In the genomic region with DNA sequence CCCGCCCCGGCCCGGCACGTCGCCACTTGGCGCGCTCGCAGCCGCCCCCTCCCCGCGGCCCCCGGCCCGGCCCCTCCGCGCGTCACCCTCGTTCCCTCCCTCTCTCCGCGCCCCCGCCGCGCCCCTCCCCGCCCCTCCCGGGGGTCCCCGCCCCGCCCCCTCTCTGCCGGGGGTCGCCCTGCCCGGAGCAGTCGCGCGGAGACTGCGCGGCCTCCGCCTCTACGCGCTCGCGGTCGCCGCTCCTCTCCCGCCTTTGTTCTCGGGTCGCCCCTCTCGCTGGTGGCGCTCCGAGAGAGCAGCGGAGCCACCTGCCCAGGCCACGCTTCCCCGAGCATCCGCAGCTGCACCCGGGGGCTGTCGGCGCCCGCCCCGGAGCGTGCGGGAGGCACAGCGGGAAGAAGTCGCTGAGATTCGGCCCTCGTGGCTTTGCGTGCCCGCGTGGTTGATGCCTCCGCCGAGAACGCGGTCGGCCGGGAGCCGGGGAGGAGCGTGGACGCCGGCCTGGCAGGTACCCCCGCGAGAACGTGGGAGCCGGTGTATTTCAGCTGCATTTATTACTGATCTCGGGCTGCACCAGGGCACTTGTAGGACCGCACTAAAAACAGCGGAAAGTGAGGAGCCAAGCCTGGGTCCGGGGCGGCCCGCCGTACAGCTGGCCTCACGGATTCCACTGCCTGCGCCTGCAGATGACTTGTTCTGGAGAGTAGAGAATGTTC, we compare ENCODE assay signal across 8 cellular contexts. TPM values are rescaled to one million over a fixed set of nuclear protein-coding genes. Genes with fewer than 3 reads are reported as not detected.
A peak's percentile ranks its signal among the peaks of the same experiment; 100 is the strongest.
DNase-seq lines count a peak whose midpoint lies in the region; ATAC-seq and TF ChIP-seq lines count a peak whose summit lies in the region.

No MANE protein-coding gene starts in this region.

- in situ Hi-C loops in ACHN (cut with HindIII; ENCODE audit: low pct_ligation_motif_present, low pct_unique_long_range_greater_than_20kb, low sequenced_read_pairs), result no loop called here

- ATAC-seq in GM18858 (IDR thresholded peaks at IDR 0.05; ENCODE audit: unreplicated experiment) (peak; percentile 24), HG03066 (IDR thresholded peaks at IDR 0.05; ENCODE audit: low read depth, unreplicated experiment) (peak; percentile 39)
- peak; percentile 46 to 48 for ATAC-seq in activated T-cell treated with anti-CD3 and anti-CD28 coated beads, Interleukin-2, amount 50 U/mL, for 72 hours (replicated peaks in 1 of 2)
- peak; percentile 51 to 65 for ATAC-seq in naive thymus-derived CD8-positive, alpha-beta T cell

- peak overlapping the region; percentile 72 to 95 (median 78) for H3K4me3 ChIP-seq in esophagus squamous epithelium

- H3K36me3 Mint-ChIP-seq in activated T-cell treated with anti-CD3 and anti-CD28 coated beads, Interleukin-2, amount 50 U/mL, for 72 hours (ENCODE audit: insufficient read depth in 2 of 2), result peaks cover 3 to 10% of the 10 kb centered on the region in 2 donors
- H3K36me3 Mint-ChIP-seq in naive thymus-derived CD8-positive, alpha-beta T cell, result peaks cover 0 to 4% (median 0%) of the 10 kb centered on the region in 3 donors
- H3K36me3 Mint-ChIP-seq in stimulated activated naive CD8-positive, alpha-beta T cell treated with anti-CD3 and anti-CD28 coated beads, Interleukin-15, Interleukin-2, amounts not matched to agents 100 ng/mL and 50 ng/mL, for 24 hours (ENCODE audit: low read depth), result peaks cover 10% of the 10 kb centered on the region

- H3K36me3 ChIP-seq in esophagus squamous epithelium, result no peaks in the 10 kb centered on the region

- peaks cover 39% of the 10 kb centered on the region for H3K4me1 Mint-ChIP-seq in activated T-cell treated with anti-CD3 and anti-CD28 coated beads, Interleukin-2, amount 50 U/mL, for 72 hours (ENCODE audit: low read depth)
- H3K4me1 Mint-ChIP-seq in naive thymus-derived CD8-positive, alpha-beta T cell, result peaks cover 9 to 45% (median 32%) of the 10 kb centered on the region in 4 donors
- peaks cover 40% of the 10 kb centered on the region for H3K4me1 Mint-ChIP-seq in stimulated activated naive CD8-positive, alpha-beta T cell treated with anti-CD3 and anti-CD28 coated beads, Interleukin-15, Interleukin-2, amounts not matched to agents 100 ng/mL and 50 ng/mL, for 24 hours (ENCODE audit: low read depth)

- H3K9me3 ChIP-seq in esophagus squamous epithelium, result no peaks in the 10 kb centered on the region

- peak overlapping the region; percentile 69 to 76 for H3K4me3 Mint-ChIP-seq in activated T-cell treated with anti-CD3 and anti-CD28 coated beads, Interleukin-2, amount 50 U/mL, for 72 hours
- peak overlapping the region; percentile 64 to 92 (median 90) for H3K4me3 Mint-ChIP-seq in naive thymus-derived CD8-positive, alpha-beta T cell
- H3K4me3 Mint-ChIP-seq in stimulated activated naive CD8-positive, alpha-beta T cell treated with anti-CD3 and anti-CD28 coated beads, Interleukin-15, Interleukin-2, amounts not matched to agents 100 ng/mL and 50 ng/mL, for 24 hours, result peak overlapping the region; percentile 87

- H3K27me3 ChIP-seq in esophagus squamous epithelium, result no peaks in the 10 kb centered on the region

- WGBS in esophagus squamous epithelium, 2 donors, result 1% methylated on average over 8 of the region's 88 CpGs; no CpG with 5 or more reads in 1 of the 2 donors

- peak overlapping the region; percentile 93 to 99 (median 96) for H3K27ac ChIP-seq in esophagus squamous epithelium

- intact Hi-C loops in esophagus squamous epithelium (cut with DNase I), result no loop called here

- H3K9me3 Mint-ChIP-seq in activated T-cell treated with anti-CD3 and anti-CD28 coated beads, Interleukin-2, amount 50 U/mL, for 72 hours, result no peaks in the 10 kb centered on the region
- no peaks in the 10 kb centered on the region for H3K9me3 Mint-ChIP-seq in naive thymus-derived CD8-positive, alpha-beta T cell
- H3K9me3 Mint-ChIP-seq in stimulated activated naive CD8-positive, alpha-beta T cell treated with anti-CD3 and anti-CD28 coated beads, Interleukin-15, Interleukin-2, amounts not matched to agents 100 ng/mL and 50 ng/mL, for 24 hours, result no peaks in the 10 kb centered on the region

- no peaks in the 10 kb centered on the region for H3K27me3 Mint-ChIP-seq in activated T-cell treated with anti-CD3 and anti-CD28 coated beads, Interleukin-2, amount 50 U/mL, for 72 hours (ENCODE audit: low read depth)
- no peaks in the 10 kb centered on the region for H3K27me3 Mint-ChIP-seq in naive thymus-derived CD8-positive, alpha-beta T cell
- H3K27me3 Mint-ChIP-seq in stimulated activated naive CD8-positive, alpha-beta T cell treated with anti-CD3 and anti-CD28 coated beads, Interleukin-15, Interleukin-2, amounts not matched to agents 100 ng/mL and 50 ng/mL, for 24 hours, result no peaks in the 10 kb centered on the region

- no peak for TF ChIP-seq CTCF in esophagus squamous epithelium (IDR thresholded peaks at IDR 0.05)

- peak in 2 of 4 donors; percentile 38 to 45 for TF ChIP-seq POLR2A in esophagus squamous epithelium (IDR thresholded peaks at IDR 0.05)

- POLR2A ChIA-PET in naive thymus-derived CD8-positive, alpha-beta T cell (lab: Charles Lee), result interaction anchor here (1.2 to 8.9 kb wide), 5 partner anchors 15 to 828 kb away, joined by 3 to 129 read pairs (median 34); partner anchors contain the start of genes C6orf120, DYNLT2, ERMARD and PSMB1

- H3K4me1 ChIP-seq in esophagus squamous epithelium, result peaks cover 8 to 45% (median 11%) of the 10 kb centered on the region in 3 donors

- DNase-seq in ACHN, result peak; percentile 48
- DNase-seq in NOMO-1 treated with dmso at 0.1 percent for 144 hours (lab: John Stamatoyannopoulos, UW; ENCODE audit: unreplicated experiment), result peak; percentile 30
- peak; percentile 67 to 68 for DNase-seq in activated T-cell treated with anti-CD3 and anti-CD28 coated beads, Interleukin-2, amount 50 U/mL, for 72 hours
- no peak for DNase-seq in esophagus squamous epithelium (lab: John Stamatoyannopoulos, UW)
- peak; percentile 59 to 85 (median 68) for DNase-seq in naive thymus-derived CD8-positive, alpha-beta T cell

- peak overlapping the region; percentile 23 for H3K27ac Mint-ChIP-seq in activated T-cell treated with anti-CD3 and anti-CD28 coated beads, Interleukin-2, amount 50 U/mL, for 72 hours
- peak overlapping the region; percentile 29 to 96 (median 92) for H3K27ac Mint-ChIP-seq in naive thymus-derived CD8-positive, alpha-beta T cell
- H3K27ac Mint-ChIP-seq in stimulated activated naive CD8-positive, alpha-beta T cell treated with anti-CD3 and anti-CD28 coated beads, Interleukin-15, Interleukin-2, amounts not matched to agents 100 ng/mL and 50 ng/mL, for 24 hours, result peak overlapping the region; percentile 92

RNA-seq across cellular contexts. Expression of gene PHF10, which starts 0.4 kb away (rescaled TPM):
- 10 to 100 TPM; 87.7 to 95.8 TPM for total RNA-seq in activated T-cell treated with anti-CD3 and anti-CD28 coated beads, Interleukin-2, amount 50 U/mL, for 72 hours
- 10 to 100 TPM; 25.8 to 67.9 (median 31.5) TPM for total RNA-seq in esophagus squamous epithelium
- 100 to 1,000 TPM; 124 to 126 TPM for total RNA-seq in naive thymus-derived CD8-positive, alpha-beta T cell
- polyA plus RNA-seq in naive thymus-derived CD8-positive, alpha-beta T cell, result 10 to 100 TPM; 13.1 to 23.2 (median 13.7) TPM

RNA-seq across cellular contexts. Expression of gene C6orf120, which starts 22.8 kb away (rescaled TPM):
- total RNA-seq in activated T-cell treated with anti-CD3 and anti-CD28 coated beads, Interleukin-2, amount 50 U/mL, for 72 hours, result 10 to 100 TPM; 13.3 to 14.4 TPM
- 10 to 100 TPM; 14.8 to 29.0 (median 21.7) TPM for total RNA-seq in esophagus squamous epithelium
- 10 to 100 TPM; 30.7 to 30.8 TPM for total RNA-seq in naive thymus-derived CD8-positive, alpha-beta T cell
- polyA plus RNA-seq in naive thymus-derived CD8-positive, alpha-beta T cell, result 10 to 100 TPM in 1 of 3 donors, 1 to 10 TPM in 2; 7.9 to 10.1 (median 8.1) TPM

RNA-seq across cellular contexts. Expression of gene WDR27, which starts 22.9 kb away (rescaled TPM):
- total RNA-seq in activated T-cell treated with anti-CD3 and anti-CD28 coated beads, Interleukin-2, amount 50 U/mL, for 72 hours, result 10 to 100 TPM; 45.0 to 46.1 TPM
- total RNA-seq in esophagus squamous epithelium, result 10 to 100 TPM; 12.4 to 38.7 (median 27.6) TPM
- total RNA-seq in naive thymus-derived CD8-positive, alpha-beta T cell, result 10 to 100 TPM; 74.1 to 80.9 TPM
- 1 to 10 TPM; 3.7 to 7.3 (median 6.4) TPM for polyA plus RNA-seq in naive thymus-derived CD8-positive, alpha-beta T cell

RNA-seq across cellular contexts. Expression of gene DYNLT2, which starts 26.7 kb away (rescaled TPM):
- 1 to 10 TPM; 1.7 to 2.7 TPM for total RNA-seq in activated T-cell treated with anti-CD3 and anti-CD28 coated beads, Interleukin-2, amount 50 U/mL, for 72 hours
- 1 to 10 TPM in 3 of 4 donors, under 1 TPM in 1; 0.94 to 3.1 (median 1.4) TPM for total RNA-seq in esophagus squamous epithelium
- 1 to 10 TPM; 7.2 to 7.4 TPM for total RNA-seq in naive thymus-derived CD8-positive, alpha-beta T cell
- under 1 TPM; 0.35 to 0.67 (median 0.63) TPM for polyA plus RNA-seq in naive thymus-derived CD8-positive, alpha-beta T cell

RNA-seq across cellular contexts. Expression of gene ERMARD, which starts 26.7 kb away (rescaled TPM):
- 10 to 100 TPM; 30.5 to 37.9 TPM for total RNA-seq in activated T-cell treated with anti-CD3 and anti-CD28 coated beads, Interleukin-2, amount 50 U/mL, for 72 hours
- 10 to 100 TPM; 10.3 to 21.4 (median 17.6) TPM for total RNA-seq in esophagus squamous epithelium
- 10 to 100 TPM; 38.7 to 41.5 TPM for total RNA-seq in naive thymus-derived CD8-positive, alpha-beta T cell
- polyA plus RNA-seq in naive thymus-derived CD8-positive, alpha-beta T cell, result 10 to 100 TPM in 1 of 3 donors, 1 to 10 TPM in 2; 9.2 to 12.4 (median 9.2) TPM

Comparison
In these comparisons a context has a peak if more than half of its experiments do, and no peak if none do; other contexts are left out.
1. H3K27ac Mint-ChIP-seq: peak in every context shown above with its lines; median percentile 92 in stimulated activated naive CD8-positive, alpha-beta T cell treated with anti-CD3 and anti-CD28 coated beads, Interleukin-15, Interleukin-2, amounts not matched to agents 100 ng/mL and 50 ng/mL, for 24 hours; 92 in naive thymus-derived CD8-positive, alpha-beta T cell; 23 in activated T-cell treated with anti-CD3 and anti-CD28 coated beads, Interleukin-2, amount 50 U/mL, for 72 hours.